ENCODE assay signal across 29 cellular contexts in the genomic region with DNA sequence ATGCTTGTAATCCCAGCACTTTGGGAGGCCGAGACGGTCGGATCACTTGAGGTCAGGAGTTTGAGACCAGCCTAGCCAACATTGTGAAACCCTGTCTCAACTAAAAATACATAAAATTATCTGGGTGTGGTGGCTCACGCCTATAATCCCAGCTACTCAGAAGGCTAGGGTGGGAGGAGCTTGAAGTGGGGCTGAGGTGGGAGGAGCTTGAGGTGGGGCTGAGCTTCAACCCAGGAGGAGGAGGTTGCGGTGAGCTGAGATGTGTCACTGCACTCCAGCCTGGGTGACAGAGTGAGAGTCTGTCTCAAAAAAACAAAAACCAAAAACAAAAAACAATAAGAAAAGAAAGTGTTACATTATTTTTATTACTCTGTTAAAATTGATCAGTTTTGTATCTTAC.
"Had no signal": no experiment of that assay in that cellular context is flagged by ENCODE, and none has a peak within 500 bp of the region (broad histone marks: within the 10 kb centered on the region; RNA-seq: fewer than 3 reads in every experiment).

No MANE protein-coding gene starts in this region.

- H3K27ac ChIP-seq: brain microvascular endothelial cell, colonic mucosa had no signal

- H3K4me3 ChIP-seq: colonic mucosa had no signal

- H3K36me3 Mint-ChIP-seq: activated naive CD4-positive, alpha-beta T cell treated with anti-CD3 and anti-CD28 coated beads, Interleukin-2, amount 10 ng/mL, durations not matched to agents 7 days and 5 days; activated naive CD8-positive, alpha-beta T cell had no signal

- H3K36me3 ChIP-seq: brain microvascular endothelial cell, colonic mucosa had no signal

- ATAC-seq: activated CD4-positive, alpha-beta T cell treated with anti-CD3 and anti-CD28 coated beads for 36 hours; activated CD4-positive, CD25-positive, alpha-beta regulatory T cell treated with anti-CD3 and anti-CD28 coated beads, Interleukin-2, amount 50 U/mL, for 24 hours; activated naive CD8-positive, alpha-beta T cell treated with anti-CD3 and anti-CD28 coated beads, Interleukin-2, amount 50 U/mL, for 24 hours; activated T-cell treated with anti-CD3 and anti-CD28 coated beads, Interleukin-2, amount 50 U/mL, for 4 hours had no signal

- H3K9me3 Mint-ChIP-seq: activated naive CD8-positive, alpha-beta T cell treated with anti-CD3 and anti-CD28 coated beads, Interleukin-2, amount 50 U/mL, for 24 hours had no signal

- H3K4me3 Mint-ChIP-seq: activated CD4-positive, alpha-beta T cell treated with anti-CD3 and anti-CD28 coated beads for 36 hours; activated CD4-positive, alpha-beta T cell treated with anti-CD3 and anti-CD28 coated beads, Interleukin-2, amount 10 ng/mL, durations not matched to agents 7 days and 5 days; activated naive CD4-positive, alpha-beta T cell treated with anti-CD3 and anti-CD28 coated beads, Interleukin-2, amount 10 ng/mL, durations not matched to agents 7 days and 5 days; activated naive CD8-positive, alpha-beta T cell; activated naive CD8-positive, alpha-beta T cell treated with anti-CD3 and anti-CD28 coated beads, Interleukin-2, amount 50 U/mL, for 24 hours; activated T-cell treated with anti-CD3 and anti-CD28 coated beads, Interleukin-2, amount 50 U/mL, for 4 hours; central memory CD8-positive, alpha-beta T cell had no signal

- H3K27me3 Mint-ChIP-seq: activated CD4-positive, alpha-beta T cell treated with anti-CD3 and anti-CD28 coated beads for 36 hours; activated CD4-positive, alpha-beta T cell treated with anti-CD3 and anti-CD28 coated beads, Interleukin-2, amount 10 ng/mL, durations not matched to agents 7 days and 5 days; activated naive CD4-positive, alpha-beta T cell treated with anti-CD3 and anti-CD28 coated beads, Interleukin-2, amount 10 ng/mL, durations not matched to agents 7 days and 5 days; activated naive CD8-positive, alpha-beta T cell; activated naive CD8-positive, alpha-beta T cell treated with anti-CD3 and anti-CD28 coated beads, Interleukin-2, amount 50 U/mL, for 24 hours; central memory CD8-positive, alpha-beta T cell had no signal

- H3K4me1 ChIP-seq: colonic mucosa had no signal

- DNase-seq: activated CD4-positive, alpha-beta T cell treated with anti-CD3 and anti-CD28 coated beads for 36 hours; activated CD4-positive, alpha-beta T cell treated with anti-CD3 and anti-CD28 coated beads, Interleukin-2, amount 10 ng/mL, durations not matched to agents 7 days and 5 days; activated CD4-positive, alpha-beta T cell treated with anti-CD3 and anti-CD28 coated beads, Interleukin-2, amount 50 U/mL, for 48 hours; activated CD8-positive, alpha-beta memory T cell treated with anti-CD3 and anti-CD28 coated beads, Interleukin-2, amount 50 U/mL, for 4 hours; activated effector memory CD4-positive, alpha-beta T cell treated with Interleukin-2 at 50 U/mL for 16 hours; activated naive CD4-positive, alpha-beta T cell treated with anti-CD3 and anti-CD28 coated beads, Interleukin-2, amount 10 ng/mL, durations not matched to agents 7 days and 5 days; activated naive CD8-positive, alpha-beta T cell treated with anti-CD3 and anti-CD28 coated beads, Interleukin-2, amount 50 U/mL, for 24 hours; activated T-cell treated with anti-CD3 and anti-CD28 coated beads for 4 hours; activated T-cell treated with anti-CD3 and anti-CD28 coated beads, Interleukin-2, amount 50 U/mL, for 4 hours; anterior cingulate cortex; brain microvascular endothelial cell; colonic mucosa; Karpas-422; KBM-7; NCI-H1092; NCI-H1417; NCI-H146; NCI-H187; NCI-H2029 treated with DMSO at 0.1 percent for 48 hours; NCI-H2107; NCI-H2171; NCI-H510A; NCI-H526; NCI-H748 treated with DMSO at 0.1 percent for 48 hours; Right ventricle myocardium superior; T1000 had no signal

- H3K9me3 ChIP-seq: colonic mucosa had no signal

- H3K4me1 Mint-ChIP-seq: activated CD4-positive, alpha-beta T cell treated with anti-CD3 and anti-CD28 coated beads for 36 hours; activated CD4-positive, alpha-beta T cell treated with anti-CD3 and anti-CD28 coated beads, Interleukin-2, amount 10 ng/mL, durations not matched to agents 7 days and 5 days; activated naive CD4-positive, alpha-beta T cell treated with anti-CD3 and anti-CD28 coated beads, Interleukin-2, amount 10 ng/mL, durations not matched to agents 7 days and 5 days; activated naive CD8-positive, alpha-beta T cell treated with anti-CD3 and anti-CD28 coated beads, Interleukin-2, amount 50 U/mL, for 24 hours; central memory CD8-positive, alpha-beta T cell had no signal

- H3K27ac Mint-ChIP-seq: activated CD4-positive, alpha-beta T cell treated with anti-CD3 and anti-CD28 coated beads for 36 hours; activated CD4-positive, alpha-beta T cell treated with anti-CD3 and anti-CD28 coated beads, Interleukin-2, amount 10 ng/mL, durations not matched to agents 7 days and 5 days; activated naive CD4-positive, alpha-beta T cell treated with anti-CD3 and anti-CD28 coated beads, Interleukin-2, amount 10 ng/mL, durations not matched to agents 7 days and 5 days; activated naive CD8-positive, alpha-beta T cell; activated naive CD8-positive, alpha-beta T cell treated with anti-CD3 and anti-CD28 coated beads, Interleukin-2, amount 50 U/mL, for 24 hours had no signal

- H3K27me3 ChIP-seq: brain microvascular endothelial cell, colonic mucosa had no signal
